ENCODE assay signal across 8 cellular contexts in the genomic region with DNA sequence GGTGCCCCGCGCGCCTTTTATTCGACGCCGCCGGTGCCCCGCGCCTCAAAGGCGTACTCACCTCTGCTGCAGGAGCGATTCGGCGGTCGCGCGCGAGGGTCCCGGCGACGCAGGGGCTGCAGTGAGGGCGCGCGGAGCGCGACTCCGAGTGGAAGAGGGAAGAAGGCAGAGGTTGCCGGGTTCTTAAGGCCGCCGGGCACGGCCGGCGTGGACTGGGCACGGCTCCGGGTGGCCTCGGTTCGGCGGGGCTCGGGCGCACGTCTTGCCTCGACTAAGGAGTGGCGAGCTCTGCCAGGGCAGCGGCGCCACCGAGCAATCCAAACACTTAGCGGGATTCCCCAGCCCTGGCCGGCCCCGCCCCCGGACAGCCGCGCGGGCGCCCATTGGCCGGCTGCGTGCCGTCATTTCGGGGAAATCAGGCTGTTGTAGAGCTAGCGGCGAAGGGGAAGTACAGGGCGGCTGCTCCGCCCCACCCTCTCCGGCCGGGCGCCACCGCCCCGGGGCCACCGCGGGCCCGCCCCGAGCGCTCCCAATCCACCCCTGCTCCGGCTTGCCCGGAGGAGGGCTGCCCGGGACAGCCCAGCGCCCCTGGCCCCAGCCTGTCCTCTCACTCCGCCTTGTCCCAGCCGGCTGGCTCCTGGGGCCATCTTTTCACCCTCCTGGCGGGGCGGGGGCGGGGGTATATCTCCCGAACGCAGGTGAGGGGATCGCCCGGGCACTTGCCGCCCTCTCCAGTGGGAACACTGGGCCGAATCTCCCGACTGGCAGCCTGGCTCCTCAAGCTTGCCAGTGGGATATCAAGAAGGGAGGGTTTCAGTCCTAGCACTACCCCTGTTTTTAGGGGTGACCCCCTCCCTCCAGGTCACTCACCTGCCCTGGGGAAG. TPM values are rescaled to one million over a fixed set of nuclear protein-coding genes. Genes with fewer than 3 reads are reported as not detected.
DNase-seq lines count a peak whose midpoint lies in the region; ATAC-seq and TF ChIP-seq lines count a peak whose summit lies in the region.

A gene with protein sequence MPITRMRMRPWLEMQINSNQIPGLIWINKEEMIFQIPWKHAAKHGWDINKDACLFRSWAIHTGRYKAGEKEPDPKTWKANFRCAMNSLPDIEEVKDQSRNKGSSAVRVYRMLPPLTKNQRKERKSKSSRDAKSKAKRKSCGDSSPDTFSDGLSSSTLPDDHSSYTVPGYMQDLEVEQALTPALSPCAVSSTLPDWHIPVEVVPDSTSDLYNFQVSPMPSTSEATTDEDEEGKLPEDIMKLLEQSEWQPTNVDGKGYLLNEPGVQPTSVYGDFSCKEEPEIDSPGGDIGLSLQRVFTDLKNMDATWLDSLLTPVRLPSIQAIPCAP (minus strand): TSS at position 290 of the 884 bp plus-strand sequence. CDS start 1,295 bp downstream, outside the sequence.

- ATAC-seq in GM21723 (IDR thresholded peaks at IDR 0.05; ENCODE audit: unreplicated experiment) (peak; percentile 79), Panc1 (peak; percentile 94), esophagus mucosa (peak; percentile 92)
- peak; percentile 64 to 67 for ATAC-seq in activated T-cell treated with anti-CD3 and anti-CD28 coated beads, Interleukin-2, amount 50 U/mL, for 4 hours

- H3K36me3 ChIP-seq in Panc1 (ENCODE audit: control insufficient read depth, insufficient read depth, low read length), result no peaks in the 10 kb centered on the region; the same call in 1 of the 2 replicates
- H3K36me3 ChIP-seq in muscle layer of duodenum (ENCODE audit: control insufficient read depth in 1 of 2, insufficient read depth in 2 of 2, low read length in 2 of 2), result peaks cover 21 to 35% of the 10 kb centered on the region in 2 donors

- DNase-seq in DMS79 treated with DMSO at 0.1 percent for 48 hours (lab: John Stamatoyannopoulos, UW) (peak; percentile 54), KG1 (lab: John Stamatoyannopoulos, UW) (peak; percentile 50), Panc1 (ENCODE audit: low read depth, low spot score) (no peak)
- peak; percentile 99 for DNase-seq in activated T-cell treated with anti-CD3 and anti-CD28 coated beads, Interleukin-2, amount 50 U/mL, for 4 hours
- peak; percentile 94 to 97 for DNase-seq in stimulated activated CD8-positive, alpha-beta memory T cell treated with anti-CD3 and anti-CD28 coated beads, Interleukin-7, amount 100 ng/mL, for 48 hours (ENCODE audit: extremely low read depth in 1 of 2, low read depth in 1 of 2)

- H3K27ac ChIP-seq in Panc1 (ENCODE audit: low read length) (peak within 1 kb of the TSS; percentile 89), muscle layer of duodenum (ENCODE audit: low read length) (peak within 1 kb of the TSS; percentile 92)

- H3K27me3 ChIP-seq in Panc1 (ENCODE audit: control insufficient read depth, insufficient read depth, low read length), result no peaks in the 10 kb centered on the region
- no peaks in the 10 kb centered on the region for H3K27me3 ChIP-seq in muscle layer of duodenum (ENCODE audit: low read depth, low read length)

- TF ChIP-seq CTCF in Panc1 (IDR thresholded peaks at IDR 0.05), result no peak; the same call in 1 of the 2 replicates

- BruUV-seq in Panc1 (replicated peaks; lab: Mats Ljungman, UMichigan), result TSS peak; percentile 87

- peaks cover 41% of the 10 kb centered on the region for H3K36me3 Mint-ChIP-seq in activated T-cell treated with anti-CD3 and anti-CD28 coated beads, Interleukin-2, amount 50 U/mL, for 4 hours (ENCODE audit: insufficient read depth)

- in situ Hi-C loops in Panc1 (cut with HindIII; ENCODE audit: low pct_unique_long_range_greater_than_20kb, low sequenced_read_pairs), result loop anchor here (25.0 kb wide), 1 partner anchor 103 kb away; no protein-coding TSS in a partner anchor

- no peaks in the 10 kb centered on the region for H3K9me3 Mint-ChIP-seq in activated T-cell treated with anti-CD3 and anti-CD28 coated beads, Interleukin-2, amount 50 U/mL, for 4 hours

- peaks cover 26% of the 10 kb centered on the region for H3K4me1 ChIP-seq in Panc1 (ENCODE audit: control insufficient read depth, insufficient read depth, low read length)
- H3K4me1 ChIP-seq in muscle layer of duodenum (ENCODE audit: control insufficient read depth in 1 of 2, insufficient read depth in 2 of 2, low read length in 2 of 2), result peaks cover 43 to 53% of the 10 kb centered on the region in 2 donors

- peak within 1 kb of the TSS; percentile 98 for H3K4me3 Mint-ChIP-seq in activated T-cell treated with anti-CD3 and anti-CD28 coated beads, Interleukin-2, amount 50 U/mL, for 4 hours

- peak within 1 kb of the TSS; percentile 83 to 88 for H3K4me3 ChIP-seq in Panc1 (ENCODE audit: low read depth in 2 of 2, low read length in 2 of 2)
- H3K4me3 ChIP-seq in muscle layer of duodenum (ENCODE audit: low read depth in 1 of 2, low read length in 2 of 2), result peak within 1 kb of the TSS; percentile 80 to 89

- no peaks in the 10 kb centered on the region for H3K27me3 Mint-ChIP-seq in activated T-cell treated with anti-CD3 and anti-CD28 coated beads, Interleukin-2, amount 50 U/mL, for 4 hours (ENCODE audit: low read depth)

- peaks cover 70% of the 10 kb centered on the region for H3K4me1 Mint-ChIP-seq in activated T-cell treated with anti-CD3 and anti-CD28 coated beads, Interleukin-2, amount 50 U/mL, for 4 hours (ENCODE audit: low read depth)

- CTCF ChIA-PET in Panc1 (lab: Charles Lee), result interaction anchor here (0.6 to 0.7 kb wide), 2 partner anchors 28 to 79 kb away, joined by 3 read pairs; no protein-coding TSS in a partner anchor

- POLR2A ChIA-PET in Panc1 (lab: Charles Lee), result interaction anchor here (0.6 to 1.1 kb wide), 4 partner anchors 10 to 77 kb away, joined by 3 to 7 read pairs (median 4); no protein-coding TSS in a partner anchor

- intact Hi-C loops in Panc1 (cut with micrococcal nuclease; ENCODE audit: unreplicated experiment), result loop anchor here (10.0 kb wide), 1 partner anchor 426 kb away; the partner anchor contains the start of gene IL3

- H3K9me3 ChIP-seq in Panc1 (ENCODE audit: control insufficient read depth, insufficient read depth, low read depth, low read length), result no peaks in the 10 kb centered on the region
- H3K9me3 ChIP-seq in muscle layer of duodenum (ENCODE audit: control insufficient read depth in 1 of 2, low read length in 2 of 2), result no peaks in the 10 kb centered on the region

RNA-seq across cellular contexts. Expression of the gene that starts here (rescaled TPM):
- total RNA-seq in Panc1 (2021; ENCODE audit: unreplicated experiment), result 48.9 TPM
- 46.4 TPM for polyA plus RNA-seq in Panc1 (2012; ENCODE audit: insufficient read length)
- total RNA-seq in activated T-cell treated with anti-CD3 and anti-CD28 coated beads, Interleukin-2, amount 50 U/mL, for 4 hours, result 100 to 1,000 TPM; 342 to 390 (median 377) TPM
- total RNA-seq in esophagus mucosa, result 9.1 TPM
